ENCODE assay signal across 8 cellular contexts in genomic region chr11:65418681-65419459, GRCh38. TPM values are rescaled to one million over a fixed set of nuclear protein-coding genes. Genes with fewer than 3 reads are reported as not detected.
A peak's percentile ranks its signal among the peaks of the same experiment; 100 is the strongest.
DNase-seq lines count a peak whose midpoint lies in the region; ATAC-seq and TF ChIP-seq lines count a peak whose summit lies in the region.

No MANE protein-coding gene starts in this region.

- H3K4me1 ChIP-seq in Loucy (ENCODE audit: insufficient read depth, low read length, poor library complexity, severe bottlenecking) (peaks cover 59% of the 10 kb centered on the region), foreskin keratinocyte (peaks cover 27% of the 10 kb centered on the region), neuron (ENCODE audit: insufficient read depth, low read length) (peaks cover 54% of the 10 kb centered on the region)

- peak overlapping the region; percentile 94 for H3K4me3 ChIP-seq in Loucy (ENCODE audit: low read length, poor library complexity, severe bottlenecking)
- peak overlapping the region; percentile 58 for H3K4me3 ChIP-seq in neuron (ENCODE audit: low read length)

- peaks cover 54% of the 10 kb centered on the region for H3K79me2 ChIP-seq in Loucy (ENCODE audit: insufficient read depth, low read length)

- H3K4me2 ChIP-seq in Loucy (ENCODE audit: low read depth, low read length, poor library complexity, severe bottlenecking): peak overlapping the region; percentile 99

- peak; percentile 18 for ATAC-seq in foreskin keratinocyte

- H3K36me3 ChIP-seq in Loucy (ENCODE audit: insufficient read depth, low read length) (no peaks in the 10 kb centered on the region), neuron (ENCODE audit: insufficient read depth, low read length) (no peaks in the 10 kb centered on the region)

- H3K27me3 ChIP-seq in Loucy (ENCODE audit: insufficient read depth, low read length, poor library complexity, severe bottlenecking) (no peaks in the 10 kb centered on the region), foreskin keratinocyte (no peaks in the 10 kb centered on the region), neuron (ENCODE audit: insufficient read depth, low read length) (no peaks in the 10 kb centered on the region)

- peak; percentile 99 for DNase-seq in EL
- DNase-seq in GOT3 (lab: John Stamatoyannopoulos, UW): peak; percentile 78
- peak; percentile 95 to 97 for DNase-seq in SHP77 (lab: John Stamatoyannopoulos, UW)
- DNase-seq in activated gamma-delta T cell treated with anti-CD3 and anti-CD28 coated beads, Interleukin-2, amount 50 U/mL, for 16 hours (ENCODE audit: low read depth): peak; percentile 83
- peak; percentile 79 to 91 for DNase-seq in foreskin keratinocyte
- peak; percentile 60 to 97 (median 90) for DNase-seq in substantia nigra (lab: John Stamatoyannopoulos, UW)

- H2AFZ ChIP-seq in Loucy (ENCODE audit: low read length): no peak overlapping the region
- no peak overlapping the region for H2AFZ ChIP-seq in neuron (ENCODE audit: low read depth, low read length)

- H3K9me2 ChIP-seq in Loucy (replicated peaks; ENCODE audit: low read depth, low read length): no peaks in the 10 kb centered on the region

- H3K27ac ChIP-seq in foreskin keratinocyte (peak overlapping the region; percentile 100), substantia nigra (ENCODE audit: low read depth, low read length, poor library complexity, severe bottlenecking) (peak overlapping the region; percentile 100)

- peaks cover 8% of the 10 kb centered on the region for H4K20me1 ChIP-seq in Loucy (ENCODE audit: insufficient read depth, low read length, poor library complexity, severe bottlenecking)

- H3F3A ChIP-seq in Loucy (ENCODE audit: low read depth): peaks cover 4% of the 10 kb centered on the region

- H3K9ac ChIP-seq in Loucy (ENCODE audit: low read depth, low read length, poor library complexity, severe bottlenecking): peak overlapping the region; percentile 100

- H3K9me3 ChIP-seq in Loucy (ENCODE audit: insufficient read depth, low read depth, low read length) (no peaks in the 10 kb centered on the region), neuron (ENCODE audit: low read length) (no peaks in the 10 kb centered on the region)

- no peak for TF ChIP-seq CTCF in Loucy (conservative IDR thresholded peaks at IDR 0.05; ENCODE audit: low read length)
- TF ChIP-seq CTCF in foreskin keratinocyte (conservative IDR thresholded peaks at IDR 0.05): no peak

RNA-seq across cellular contexts. Expression of gene NEAT1, which starts 3.7 kb away (rescaled TPM):
- total RNA-seq in foreskin keratinocyte: 66.8 and 83.1 TPM in 2 replicates
- polyA plus RNA-seq in foreskin keratinocyte: 100 and 119 TPM in 2 replicates

RNA-seq across cellular contexts. Expression of gene FRMD8, which starts 32.4 kb away (rescaled TPM):
- 26.3 and 29.7 TPM in 2 replicates for total RNA-seq in foreskin keratinocyte
- polyA plus RNA-seq in foreskin keratinocyte: 16.0 and 17.0 TPM in 2 replicates

RNA-seq across cellular contexts. Expression of gene SLC25A45, which starts 36.4 kb away (rescaled TPM):
- total RNA-seq in foreskin keratinocyte: 0.25 and 0.58 TPM in 2 replicates
- polyA plus RNA-seq in foreskin keratinocyte: 0.16 and 0.17 TPM in 2 replicates

Comparison
In these comparisons a context has a peak if more than half of its experiments do, and no peak if none do; other contexts are left out.
1. Peak in every context shown above with its lines: DNase-seq, ATAC-seq, H3K4me3 ChIP-seq and H3K27ac ChIP-seq.